Comparison of ENCODE assay signal across 13 cellular contexts in genomic region chr17:31740611-31741082, GRCh38.
A peak's percentile ranks its signal among the peaks of the same experiment; 100 is the strongest.
DNase-seq lines count a peak whose midpoint lies in the region; ATAC-seq and TF ChIP-seq lines count a peak whose summit lies in the region.
"Had no signal": no experiment of that assay in that cellular context is flagged by ENCODE, and none has a peak within 500 bp of the region (broad histone marks: within the 10 kb centered on the region; RNA-seq: fewer than 3 reads in every experiment).

No MANE protein-coding gene starts in this region.

- ATAC-seq in HG03097 (IDR thresholded peaks at IDR 0.05; ENCODE audit: low FRiP score, unreplicated experiment) (no peak), GM21390 (IDR thresholded peaks at IDR 0.05; ENCODE audit: unreplicated experiment) (no peak)
- ATAC-seq: esophagus mucosa had no signal

- H3K36me3 ChIP-seq in esophagus muscularis mucosa = no peaks in the 10 kb centered on the region

- no peak for TF ChIP-seq EP300 in esophagus muscularis mucosa (IDR thresholded peaks at IDR 0.05)

- DNase-seq in AG20443 (ENCODE audit: low spot score) = peak; percentile 90
- peak; percentile 85 for DNase-seq in LHCN-M2 (ENCODE audit: low read depth)
- DNase-seq in esophagus muscularis mucosa (ENCODE audit: extremely low spot score) = no peak
- peak; percentile 52 for DNase-seq in non-pigmented ciliary epithelial cell (ENCODE audit: low read depth)
- no peak for DNase-seq in activated T-cell treated with anti-CD3 and anti-CD28 coated beads, Interleukin-2, amount 50 U/mL, for 1 hour
- no peak for DNase-seq in T-helper 9 cell
- DNase-seq: activated CD4-positive, CD25-positive, alpha-beta regulatory T cell treated with anti-CD3 and anti-CD28 coated beads, Interleukin-2, amount 50 U/mL, for 72 hours; kidney glomerular epithelial cell; NCI-H1048; NCI-H526 had no signal

- H3K27me3 ChIP-seq in esophagus muscularis mucosa = no peaks in the 10 kb centered on the region

- peak overlapping the region; percentile 57 to 77 (median 66) for H3K27ac ChIP-seq in esophagus muscularis mucosa (replicated peaks in 1 of 4)

- H3K4me3 ChIP-seq in esophagus muscularis mucosa = no peak overlapping the region

- intact Hi-C loops in esophagus muscularis mucosa (cut with DNase I) = loop anchor here (5.0 to 10.0 kb wide), 2 partner anchors 104 to 178 kb away; no protein-coding TSS in a partner anchor

- no peak for TF ChIP-seq POLR2A in esophagus muscularis mucosa (IDR thresholded peaks at IDR 0.05; ENCODE audit: low read depth)

- 29% methylated on average over 4 of the region's 4 CpGs for WGBS in esophagus muscularis mucosa

- H3K9me3 ChIP-seq in esophagus muscularis mucosa = no peaks in the 10 kb centered on the region

- H3K4me1 ChIP-seq in esophagus muscularis mucosa = peaks cover 50 to 87% (median 73%) of the 10 kb centered on the region in 4 donors

- TF ChIP-seq CTCF in esophagus muscularis mucosa (IDR thresholded peaks at IDR 0.05) = no peak

Comparison
In these comparisons a context has a peak if more than half of its experiments do, and no peak if none do; other contexts are left out.
1. DNase-seq: peak in AG20443 (single experiment), LHCN-M2 (single experiment) and non-pigmented ciliary epithelial cell (single experiment); none in esophagus muscularis mucosa (single experiment), activated T-cell treated with anti-CD3 and anti-CD28 coated beads, Interleukin-2, amount 50 U/mL, for 1 hour (single experiment) and T-helper 9 cell (single experiment).